Comparison of ENCODE assay signal across 8 cellular contexts in genomic region chr16:84616515-84616914, GRCh38. TPM values are rescaled to one million over a fixed set of nuclear protein-coding genes. Genes with fewer than 3 reads are reported as not detected.
DNase-seq lines count a peak whose midpoint lies in the region; ATAC-seq and TF ChIP-seq lines count a peak whose summit lies in the region.

No MANE protein-coding gene starts in this region.

- no peaks in the 10 kb centered on the region for H3K9me3 Mint-ChIP-seq in natural killer cell treated with Interleukin-12 subunit alpha and Interleukin-12 subunit beta and Interleukin-15 and Interleukin-18, amount 100 ng/mL, for 72 hours

- peak overlapping the region; percentile 91 for H3K4me3 ChIP-seq in GM06990 (replicated peaks; ENCODE audit: low read depth, low read length)

- no peak for DNase-seq in GM06990 (ENCODE audit: extremely low read depth, insufficient read length)
- peak; percentile 21 for DNase-seq in NCI-H526 treated with DMSO at 0.1 percent for 48 hours (lab: John Stamatoyannopoulos, UW)
- DNase-seq in natural killer cell treated with Interleukin-12 subunit alpha and Interleukin-12 subunit beta and Interleukin-15 and Interleukin-18, amount 100 ng/mL, for 72 hours (ENCODE audit: low spot score), result no peak
- DNase-seq in activated gamma-delta T cell (lab: John Stamatoyannopoulos, UW), result no peak
- DNase-seq in NCI-H187 treated with DMSO at 0.1 percent for 48 hours (lab: John Stamatoyannopoulos, UW), result no peak

- H3K27me3 ChIP-seq in GM06990 (replicated peaks; ENCODE audit: control insufficient read depth, insufficient read depth, low read length), result no peaks in the 10 kb centered on the region

- peaks cover 38 to 45% of the 10 kb centered on the region in 2 donors for H3K4me1 Mint-ChIP-seq in natural killer cell treated with Interleukin-12 subunit alpha and Interleukin-12 subunit beta and Interleukin-15 and Interleukin-18, amount 100 ng/mL, for 72 hours (ENCODE audit: low read depth in 2 of 2)

- H3K27ac Mint-ChIP-seq in natural killer cell treated with Interleukin-12 subunit alpha and Interleukin-12 subunit beta and Interleukin-15 and Interleukin-18, amount 100 ng/mL, for 72 hours, result peak overlapping the region; percentile 41 to 51

- TF ChIP-seq CTCF in GM06990 (IDR thresholded peaks at IDR 0.05; ENCODE audit: insufficient read depth, low read length, poor library complexity, severe bottlenecking), result no peak

- ATAC-seq in natural killer cell treated with Interleukin-12 subunit alpha and Interleukin-12 subunit beta and Interleukin-15 and Interleukin-18, amount 100 ng/mL, for 72 hours, result no peak
- no peak for ATAC-seq in HG02885 (IDR thresholded peaks at IDR 0.05; ENCODE audit: poor library complexity, unreplicated experiment)
- no peak for ATAC-seq in HG02852 (IDR thresholded peaks at IDR 0.05; ENCODE audit: unreplicated experiment)

- peaks cover 16% of the 10 kb centered on the region for H3K36me3 Mint-ChIP-seq in natural killer cell treated with Interleukin-12 subunit alpha and Interleukin-12 subunit beta and Interleukin-15 and Interleukin-18, amount 100 ng/mL, for 72 hours

- H3K27ac ChIP-seq in cingulate gyrus (ENCODE audit: low read depth, low read length), result peak overlapping the region; percentile 19

- H3K36me3 ChIP-seq in GM06990 (ENCODE audit: control insufficient read depth, insufficient read depth, low read length), result peaks cover 20% of the 10 kb centered on the region

- H3K4me3 Mint-ChIP-seq in natural killer cell treated with Interleukin-12 subunit alpha and Interleukin-12 subunit beta and Interleukin-15 and Interleukin-18, amount 100 ng/mL, for 72 hours, result peak overlapping the region; percentile 97

- peaks cover 17 to 26% of the 10 kb centered on the region in 2 donors for H3K27me3 Mint-ChIP-seq in natural killer cell treated with Interleukin-12 subunit alpha and Interleukin-12 subunit beta and Interleukin-15 and Interleukin-18, amount 100 ng/mL, for 72 hours

RNA-seq across cellular contexts. Expression of gene COTL1, which starts 1.4 kb away (rescaled TPM):
- total RNA-seq in natural killer cell treated with Interleukin-12 subunit alpha and Interleukin-12 subunit beta and Interleukin-15 and Interleukin-18, amount 100 ng/mL, for 72 hours, result 100 to 1,000 TPM; 128 to 154 TPM

RNA-seq across cellular contexts. Expression of gene KLHL36, which starts 31.8 kb away (rescaled TPM):
- 10 to 100 TPM; 35.9 to 48.6 TPM for total RNA-seq in natural killer cell treated with Interleukin-12 subunit alpha and Interleukin-12 subunit beta and Interleukin-15 and Interleukin-18, amount 100 ng/mL, for 72 hours
